In the genomic region with DNA sequence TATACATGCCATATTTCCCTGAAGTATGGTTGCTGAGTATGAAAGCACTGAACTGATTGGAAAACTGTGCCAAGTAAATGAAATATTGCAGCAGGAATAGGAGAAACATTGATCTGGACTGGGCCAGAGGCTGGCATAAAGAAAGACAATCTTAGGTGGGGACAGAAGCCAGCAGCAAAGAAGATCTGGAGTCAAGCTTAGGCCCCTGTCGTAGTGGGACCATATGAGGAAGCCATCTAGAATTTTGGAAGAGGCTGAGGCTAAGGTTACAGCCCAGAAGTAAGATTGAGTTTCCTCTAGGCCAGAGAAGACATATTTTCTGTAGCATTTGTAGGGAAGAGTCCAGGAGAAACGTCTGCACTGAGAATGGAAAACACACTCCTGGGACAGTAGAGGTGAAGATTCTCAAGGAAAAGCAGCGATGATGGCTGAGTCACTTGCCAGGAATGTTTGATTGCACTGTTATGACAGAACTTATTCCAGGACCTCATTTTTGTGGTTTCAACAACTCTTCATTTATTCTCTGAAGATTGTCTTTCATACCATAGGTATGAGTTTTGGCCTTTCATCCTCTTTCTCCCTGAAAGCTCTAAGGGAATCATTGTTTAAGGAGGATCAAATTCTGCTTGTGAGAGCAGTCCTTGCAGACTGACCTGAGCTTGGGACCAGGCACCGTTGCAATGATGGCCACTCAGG, we compare ENCODE assay signal across 15 cellular contexts.
DNase-seq lines count a peak whose midpoint lies in the region; TF ChIP-seq lines count a peak whose summit lies in the region.
"Had no signal": no experiment of that assay in that cellular context is flagged by ENCODE, and none has a peak within 500 bp of the region (broad histone marks: within the 10 kb centered on the region; RNA-seq: fewer than 3 reads in every experiment).

No MANE protein-coding gene starts in this region.

- peaks cover 51% of the 10 kb centered on the region for H3K4me1 Mint-ChIP-seq in nephron progenitor cell
- peaks cover 3% of the 10 kb centered on the region for H3K4me1 Mint-ChIP-seq in activated T-cell treated with anti-CD3 and anti-CD28 coated beads, Interleukin-2, amount 50 U/mL, for 24 hours (ENCODE audit: low read depth)
- H3K4me1 Mint-ChIP-seq: CD8-positive, alpha-beta memory T cell had no signal

- peak; percentile 66 for DNase-seq in Caki2 (ENCODE audit: low read depth)
- peak; percentile 24 for DNase-seq in NCI-H460 (ENCODE audit: extremely low read depth, low read depth)
- DNase-seq in choroid plexus epithelial cell (ENCODE audit: low read depth): peak; percentile 88
- no peak for DNase-seq in nephron progenitor cell
- DNase-seq in activated T-cell treated with anti-CD3 and anti-CD28 coated beads, Interleukin-2, amount 50 U/mL, for 24 hours: no peak
- no peak for DNase-seq in NCI-H446 (lab: John Stamatoyannopoulos, UW)
- DNase-seq in NCI-H187 (lab: John Stamatoyannopoulos, UW): no peak
- DNase-seq in nucleus accumbens (lab: John Stamatoyannopoulos, UW): no peak
- DNase-seq: CD8-positive, alpha-beta memory T cell; central memory CD4-positive, alpha-beta T cell; gastrocnemius medialis; left ventricle myocardium superior; NCI-H1436 treated with DMSO at 0.1 percent for 48 hours; ovary; T-helper 2 cell had no signal

- H3K9me3 Mint-ChIP-seq in nephron progenitor cell: peaks cover 25% of the 10 kb centered on the region
- H3K9me3 Mint-ChIP-seq in activated T-cell treated with anti-CD3 and anti-CD28 coated beads, Interleukin-2, amount 50 U/mL, for 24 hours: no peaks in the 10 kb centered on the region
- H3K9me3 Mint-ChIP-seq: CD8-positive, alpha-beta memory T cell had no signal

- H3K27ac Mint-ChIP-seq in nephron progenitor cell: peak overlapping the region; percentile 88
- H3K27ac Mint-ChIP-seq in activated T-cell treated with anti-CD3 and anti-CD28 coated beads, Interleukin-2, amount 50 U/mL, for 24 hours: no peak overlapping the region
- H3K27ac Mint-ChIP-seq: CD8-positive, alpha-beta memory T cell had no signal

- no peak overlapping the region for H3K4me3 ChIP-seq in choroid plexus epithelial cell (ENCODE audit: low read depth, low read length)
- H3K4me3 ChIP-seq: gastrocnemius medialis, ovary had no signal

- peaks cover 34% of the 10 kb centered on the region for H3K36me3 Mint-ChIP-seq in nephron progenitor cell (ENCODE audit: low read depth)
- no peaks in the 10 kb centered on the region for H3K36me3 Mint-ChIP-seq in activated T-cell treated with anti-CD3 and anti-CD28 coated beads, Interleukin-2, amount 50 U/mL, for 24 hours (ENCODE audit: low read depth)

- H3K4me3 Mint-ChIP-seq in nephron progenitor cell: no peak overlapping the region
- H3K4me3 Mint-ChIP-seq in activated T-cell treated with anti-CD3 and anti-CD28 coated beads, Interleukin-2, amount 50 U/mL, for 24 hours: no peak overlapping the region
- H3K4me3 Mint-ChIP-seq: CD8-positive, alpha-beta memory T cell had no signal

- no peaks in the 10 kb centered on the region for H3K27me3 Mint-ChIP-seq in nephron progenitor cell (ENCODE audit: low read depth, poor library complexity)
- H3K27me3 Mint-ChIP-seq in activated T-cell treated with anti-CD3 and anti-CD28 coated beads, Interleukin-2, amount 50 U/mL, for 24 hours: no peaks in the 10 kb centered on the region

- in situ Hi-C loops in Caki2 (cut with HindIII; ENCODE audit: low pct_unique_long_range_greater_than_20kb, low sequenced_read_pairs): no loop called here

- TF ChIP-seq CTCF in choroid plexus epithelial cell (conservative IDR thresholded peaks at IDR 0.05; ENCODE audit: low read depth, low read length) (no peak), nephron progenitor cell (IDR thresholded peaks at IDR 0.05) (no peak)

Comparison
In these comparisons a context has a peak if more than half of its experiments do, and no peak if none do; other contexts are left out.
1. DNase-seq: peak in Caki2 (single experiment), NCI-H460 (single experiment) and choroid plexus epithelial cell (single experiment); none in nephron progenitor cell (single experiment), activated T-cell treated with anti-CD3 and anti-CD28 coated beads, Interleukin-2, amount 50 U/mL, for 24 hours (single experiment), NCI-H446 (0 of 2), NCI-H187 (0 of 2) and nucleus accumbens (0 of 56).